In genomic region chr5:170896779-170897178, GRCh38 we compare ENCODE assay signal across 11 cellular contexts. TPM values are rescaled to one million over a fixed set of nuclear protein-coding genes. Genes with fewer than 3 reads are reported as not detected.
DNase-seq lines count a peak whose midpoint lies in the region; ATAC-seq and TF ChIP-seq lines count a peak whose summit lies in the region.
"Had no signal": no experiment of that assay in that cellular context is flagged by ENCODE, and none has a peak within 500 bp of the region (broad histone marks: within the 10 kb centered on the region; RNA-seq: fewer than 3 reads in every experiment).

No MANE protein-coding gene starts in this region.

- no peaks in the 10 kb centered on the region for H3F3A ChIP-seq in SK-N-SH (replicated peaks; ENCODE audit: insufficient read depth)

- no peak overlapping the region for H2AFZ ChIP-seq in SK-N-SH (ENCODE audit: low read depth)
- H2AFZ ChIP-seq: parathyroid adenoma had no signal

- no peak overlapping the region for H3K9ac ChIP-seq in SK-N-SH
- H3K9ac ChIP-seq: parathyroid adenoma had no signal

- H3K4me3 ChIP-seq in heart left ventricle = no peak overlapping the region
- H3K4me3 ChIP-seq in right atrium auricular region = no peak overlapping the region
- H3K4me3 ChIP-seq in SK-N-SH (ENCODE audit: low read depth in 2 of 2, low read length in 1 of 2) = no peak overlapping the region; a peak in 1 of 4 replicates
- no peak overlapping the region for H3K4me3 ChIP-seq in upper lobe of right lung

- CTCF ChIA-PET in SK-N-SH (lab: Yijun Ruan, JAX) = interaction anchor here (0.8 to 1.2 kb wide), 3 partner anchors 9 to 17 kb away, joined by 3 to 4 read pairs (median 3); no protein-coding TSS in a partner anchor

- H4K20me1 ChIP-seq in SK-N-SH (ENCODE audit: insufficient read depth) = no peaks in the 10 kb centered on the region

- TF ChIP-seq POLR2A in heart left ventricle (IDR thresholded peaks at IDR 0.05) = no peak

- peaks cover 0 to 18% (median 0%) of the 10 kb centered on the region in 12 donors for H3K9me3 ChIP-seq in heart left ventricle
- H3K9me3 ChIP-seq in right atrium auricular region = no peaks in the 10 kb centered on the region
- peaks cover 5% of the 10 kb centered on the region; the same call in 1 of the 2 replicates for H3K9me3 ChIP-seq in SK-N-SH
- H3K9me3 ChIP-seq in upper lobe of right lung = no peaks in the 10 kb centered on the region

- H3K27me3 ChIP-seq in heart left ventricle (no peaks in the 10 kb centered on the region), right atrium auricular region (no peaks in the 10 kb centered on the region), SK-N-SH (ENCODE audit: insufficient read depth) (no peaks in the 10 kb centered on the region), upper lobe of right lung (no peaks in the 10 kb centered on the region)

- peak; percentile 19 for TF ChIP-seq RAD21 in SK-N-SH (IDR thresholded peaks at IDR 0.05; ENCODE audit: low read length)

- no peaks in the 10 kb centered on the region; the same call in 1 of the 2 replicates for H3K79me2 ChIP-seq in SK-N-SH (ENCODE audit: insufficient read depth)
- H3K79me2 ChIP-seq: parathyroid adenoma had no signal

- ATAC-seq in heart left ventricle (no peak), upper lobe of right lung (peak; percentile 84), HG02763 (IDR thresholded peaks at IDR 0.05; ENCODE audit: unreplicated experiment) (no peak)
- ATAC-seq: activated T-cell treated with anti-CD3 and anti-CD28 coated beads, Interleukin-2, amount 50 U/mL, for 4 hours had no signal

- no peak for DNase-seq in heart left ventricle
- no peak for DNase-seq in right atrium auricular region (ENCODE audit: low spot score)
- DNase-seq in SK-N-SH = peak; percentile 5
- DNase-seq in head of caudate nucleus = peak in 29 of 42 donors; percentile 1 to 63 (median 21)
- peak; percentile 66 for DNase-seq in upper lobe of right lung
- no peak for DNase-seq in NCI-H82 treated with DMSO at 0.1 percent for 48 hours (lab: John Stamatoyannopoulos, UW; ENCODE audit: unreplicated experiment)
- DNase-seq in occipital lobe (lab: John Stamatoyannopoulos, UW) = no peak
- DNase-seq: activated T-cell treated with anti-CD3 and anti-CD28 coated beads, Interleukin-2, amount 50 U/mL, for 4 hours had no signal

- no peak overlapping the region for H3K27ac ChIP-seq in heart left ventricle
- no peak overlapping the region for H3K27ac ChIP-seq in right atrium auricular region
- H3K27ac ChIP-seq in SK-N-SH (ENCODE audit: low read depth in 2 of 2, low read length in 1 of 2) = no peak overlapping the region
- no peak overlapping the region for H3K27ac ChIP-seq in upper lobe of right lung
- H3K27ac ChIP-seq: epithelial cell of prostate, parathyroid adenoma had no signal

- no peaks in the 10 kb centered on the region for H3K4me1 ChIP-seq in heart left ventricle
- no peaks in the 10 kb centered on the region for H3K4me1 ChIP-seq in right atrium auricular region
- no peaks in the 10 kb centered on the region; a peak in 1 of 4 replicates for H3K4me1 ChIP-seq in SK-N-SH (ENCODE audit: control insufficient read depth in 1 of 2, insufficient read depth in 2 of 2, low read depth in 1 of 2, low read length in 1 of 2)
- no peaks in the 10 kb centered on the region for H3K4me1 ChIP-seq in upper lobe of right lung
- H3K4me1 ChIP-seq: parathyroid adenoma had no signal

- no peak overlapping the region for H3K4me2 ChIP-seq in SK-N-SH

- POLR2A ChIA-PET in SK-N-SH (lab: Yijun Ruan, JAX) = no interaction called here

- no peak for TF ChIP-seq EP300 in SK-N-SH (IDR thresholded peaks at IDR 0.05; ENCODE audit: borderline replicate concordance in 1 of 2, low read depth in 1 of 2, low read length in 1 of 2)

- TF ChIP-seq CTCF in heart left ventricle (IDR thresholded peaks at IDR 0.05) (peak in 9 of 12 donors; percentile 7 to 40 (median 38)), right atrium auricular region (IDR thresholded peaks at IDR 0.05) (peak in 1 of 2 donors; percentile 22), SK-N-SH (IDR thresholded peaks at IDR 0.05) (peak; percentile 44), upper lobe of right lung (IDR thresholded peaks at IDR 0.05) (peak; percentile 34)

- no peaks in the 10 kb centered on the region for H3K9me2 ChIP-seq in SK-N-SH

- WGBS in heart left ventricle, 4 donors = 48 to 67% (median 57%) methylated on average over 9 of the region's 9 CpGs
- 96% methylated on average over 8 of the region's 9 CpGs for WGBS in SK-N-SH (ENCODE audit: low lambda C conversion rate)

- no peaks in the 10 kb centered on the region for H3K36me3 ChIP-seq in heart left ventricle
- no peaks in the 10 kb centered on the region for H3K36me3 ChIP-seq in right atrium auricular region
- no peaks in the 10 kb centered on the region for H3K36me3 ChIP-seq in SK-N-SH (replicated peaks in 1 of 2; ENCODE audit: control insufficient read depth in 1 of 2, insufficient read depth in 2 of 2, low read length in 1 of 2)
- no peaks in the 10 kb centered on the region for H3K36me3 ChIP-seq in upper lobe of right lung

- intact Hi-C loops in heart left ventricle (cut with DNase I) = loop anchor here in 1 of 10 donors (10.0 kb wide), 1 partner anchor 152 kb away; no protein-coding TSS in a partner anchor
- intact Hi-C loops in head of caudate nucleus (cut with DNase I) = no loop called here
- intact Hi-C loops in upper lobe of right lung (cut with DNase I) = no loop called here

TF ChIP-seq in SK-N-SH, 30 proteins besides CTCF, POLR2A, EP300 and RAD21:
- TF ChIP-seq, protein P1, sequence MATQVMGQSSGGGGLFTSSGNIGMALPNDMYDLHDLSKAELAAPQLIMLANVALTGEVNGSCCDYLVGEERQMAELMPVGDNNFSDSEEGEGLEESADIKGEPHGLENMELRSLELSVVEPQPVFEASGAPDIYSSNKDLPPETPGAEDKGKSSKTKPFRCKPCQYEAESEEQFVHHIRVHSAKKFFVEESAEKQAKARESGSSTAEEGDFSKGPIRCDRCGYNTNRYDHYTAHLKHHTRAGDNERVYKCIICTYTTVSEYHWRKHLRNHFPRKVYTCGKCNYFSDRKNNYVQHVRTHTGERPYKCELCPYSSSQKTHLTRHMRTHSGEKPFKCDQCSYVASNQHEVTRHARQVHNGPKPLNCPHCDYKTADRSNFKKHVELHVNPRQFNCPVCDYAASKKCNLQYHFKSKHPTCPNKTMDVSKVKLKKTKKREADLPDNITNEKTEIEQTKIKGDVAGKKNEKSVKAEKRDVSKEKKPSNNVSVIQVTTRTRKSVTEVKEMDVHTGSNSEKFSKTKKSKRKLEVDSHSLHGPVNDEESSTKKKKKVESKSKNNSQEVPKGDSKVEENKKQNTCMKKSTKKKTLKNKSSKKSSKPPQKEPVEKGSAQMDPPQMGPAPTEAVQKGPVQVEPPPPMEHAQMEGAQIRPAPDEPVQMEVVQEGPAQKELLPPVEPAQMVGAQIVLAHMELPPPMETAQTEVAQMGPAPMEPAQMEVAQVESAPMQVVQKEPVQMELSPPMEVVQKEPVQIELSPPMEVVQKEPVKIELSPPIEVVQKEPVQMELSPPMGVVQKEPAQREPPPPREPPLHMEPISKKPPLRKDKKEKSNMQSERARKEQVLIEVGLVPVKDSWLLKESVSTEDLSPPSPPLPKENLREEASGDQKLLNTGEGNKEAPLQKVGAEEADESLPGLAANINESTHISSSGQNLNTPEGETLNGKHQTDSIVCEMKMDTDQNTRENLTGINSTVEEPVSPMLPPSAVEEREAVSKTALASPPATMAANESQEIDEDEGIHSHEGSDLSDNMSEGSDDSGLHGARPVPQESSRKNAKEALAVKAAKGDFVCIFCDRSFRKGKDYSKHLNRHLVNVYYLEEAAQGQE (IDR thresholded peaks at IDR 0.05; ENCODE audit: low read depth, low read length) = no peak
- peak; percentile 9; the same call in 1 of the 2 replicates for TF ChIP-seq SMC3 (IDR thresholded peaks at IDR 0.05; ENCODE audit: low read depth, low read length)

RNA-seq across cellular contexts. Expression of gene RANBP17, which starts 35.0 kb away (rescaled TPM):
- total RNA-seq in heart left ventricle (10 to 100 TPM in 1 of 9 donors, 1 to 10 TPM in 8; 2.0 to 11.5 (median 3.8) TPM), right atrium auricular region (1 to 10 TPM; 1.4 to 3.6 TPM), upper lobe of right lung (17.8 TPM), occipital lobe (212 TPM)
- polyA plus RNA-seq in heart left ventricle (under 1 TPM; 0.65 to 0.79 TPM), SK-N-SH (2012; rRNA removed) (6.0 and 8.1 TPM in 2 replicates)
- 2.9 and 3.6 TPM in 2 replicates for polyA plus RNA-seq in SK-N-SH (2012; cell fraction: cytosol; rRNA removed)
- polyA plus RNA-seq in SK-N-SH (2012; cell fraction: nucleus; rRNA removed) = 27.4 and 38.4 TPM in 2 replicates

Comparison
In these comparisons a context has a peak if more than half of its experiments do, and no peak if none do; other contexts are left out.
1. DNase-seq: peak in SK-N-SH (single experiment), head of caudate nucleus (29 of 42) and upper lobe of right lung (single experiment); none in heart left ventricle (0 of 5), right atrium auricular region (single experiment), NCI-H82 treated with DMSO at 0.1 percent for 48 hours (single experiment) and occipital lobe (single experiment).
2. RNA of gene RANBP17, which starts 35.0 kb away (total RNA-seq): 212 TPM in occipital lobe (single experiment); 17.8 TPM in upper lobe of right lung (single experiment), 2.0 to 11.5 TPM in heart left ventricle and 1.4 to 3.6 TPM in right atrium auricular region; every median in the first group is over 10 times any median in the second.